1 cellular context compared by ENCODE assay signal in genomic region chr11:83367745-83368144, GRCh38.
TF ChIP-seq lines count a peak whose summit lies in the region.

No MANE protein-coding gene starts in this region.

TF ChIP-seq in HepG2, 621 proteins besides CTCF, POLR2A, EP300 and RAD21 (continued from another document):
- TF ChIP-seq FOXP4 (CRISPR knock-in tag; IDR thresholded peaks at IDR 0.05), result no peak
TF ChIP-seq in HepG2: peak in this region for 1.
